In the genomic region with DNA sequence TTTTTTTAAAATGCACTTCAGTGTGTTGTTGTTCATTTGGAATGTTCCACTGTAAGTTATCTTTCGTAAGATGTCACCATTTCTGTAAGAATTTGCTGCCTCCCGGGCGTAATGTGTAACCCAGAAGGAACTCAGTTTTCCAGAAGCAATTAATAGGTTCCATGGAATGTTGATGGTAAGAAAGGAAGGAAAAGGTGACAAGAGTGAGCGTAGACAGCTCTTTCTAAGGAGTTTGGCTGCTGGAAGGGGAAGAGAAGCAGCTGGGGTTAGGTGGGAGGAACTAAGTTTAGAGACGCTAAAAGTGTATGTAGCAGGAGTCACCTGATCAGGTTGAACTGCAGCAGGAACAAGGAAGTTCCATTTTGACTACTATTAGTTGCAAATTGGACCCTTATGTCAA, we compare ENCODE assay signal across 8 cellular contexts. TPM values are rescaled to one million over a fixed set of nuclear protein-coding genes. Genes with fewer than 3 reads are reported as not detected.
DNase-seq lines count a peak whose midpoint lies in the region; ATAC-seq and TF ChIP-seq lines count a peak whose summit lies in the region.

No MANE protein-coding gene starts in this region.

- peak overlapping the region; percentile 89 for H3K27ac Mint-ChIP-seq in activated T-helper 1 cell treated with anti-CD3 and anti-CD28 coated beads, Interleukin-12 subunit alpha, Interleukin-12 subunit beta, Interleukin-2, Interleukin-4 antibody, amounts not matched to agents 30 ng/mL and 10 ng/mL and 1 ng/mL, durations not matched to agents 14 hours and 24 hours and 36 hours
- peak overlapping the region; percentile 89 for H3K27ac Mint-ChIP-seq in mesothelial cell of epicardium

- H3K36me3 Mint-ChIP-seq in activated T-helper 1 cell treated with anti-CD3 and anti-CD28 coated beads, Interleukin-12 subunit alpha, Interleukin-12 subunit beta, Interleukin-2, Interleukin-4 antibody, amounts not matched to agents 30 ng/mL and 10 ng/mL and 1 ng/mL, durations not matched to agents 14 hours and 24 hours and 36 hours (ENCODE audit: low read depth): no peaks in the 10 kb centered on the region
- peaks cover 2% of the 10 kb centered on the region for H3K36me3 Mint-ChIP-seq in mesothelial cell of epicardium

- no peaks in the 10 kb centered on the region for H3K36me3 ChIP-seq in BE2C

- no peaks in the 10 kb centered on the region for H3K9me3 Mint-ChIP-seq in activated T-helper 1 cell treated with anti-CD3 and anti-CD28 coated beads, Interleukin-12 subunit alpha, Interleukin-12 subunit beta, Interleukin-2, Interleukin-4 antibody, amounts not matched to agents 30 ng/mL and 10 ng/mL and 1 ng/mL, durations not matched to agents 14 hours and 24 hours and 36 hours
- peaks cover 8% of the 10 kb centered on the region for H3K9me3 Mint-ChIP-seq in mesothelial cell of epicardium

- H3K4me1 ChIP-seq in BE2C: no peaks in the 10 kb centered on the region

- TF ChIP-seq CTCF in BE2C (IDR thresholded peaks at IDR 0.05; ENCODE audit: low read depth, low read length) (no peak), mesothelial cell of epicardium (IDR thresholded peaks at IDR 0.05; ENCODE audit: unreplicated experiment) (no peak)

- DNase-seq in BE2C: no peak
- DNase-seq in activated T-helper 1 cell treated with anti-CD3 and anti-CD28 coated beads, Interleukin-12 subunit alpha, Interleukin-12 subunit beta, Interleukin-2, Interleukin-4 antibody, amounts not matched to agents 30 ng/mL and 10 ng/mL and 1 ng/mL, durations not matched to agents 14 hours and 24 hours and 36 hours (ENCODE audit: low spot score): no peak
- DNase-seq in mesothelial cell of epicardium (ENCODE audit: low spot score in 2 of 2, unreplicated experiment in 2 of 2): no peak
- no peak for DNase-seq in erythroblast (lab: John Stamatoyannopoulos, UW)
- no peak for DNase-seq in NCI-H526 (lab: John Stamatoyannopoulos, UW)

- peaks cover 7% of the 10 kb centered on the region for H3K4me1 Mint-ChIP-seq in activated T-helper 1 cell treated with anti-CD3 and anti-CD28 coated beads, Interleukin-12 subunit alpha, Interleukin-12 subunit beta, Interleukin-2, Interleukin-4 antibody, amounts not matched to agents 30 ng/mL and 10 ng/mL and 1 ng/mL, durations not matched to agents 14 hours and 24 hours and 36 hours (ENCODE audit: low read depth)
- peaks cover 8% of the 10 kb centered on the region for H3K4me1 Mint-ChIP-seq in mesothelial cell of epicardium

- ATAC-seq in HG02884 (IDR thresholded peaks at IDR 0.05; ENCODE audit: unreplicated experiment): peak; percentile 23
- no peak for ATAC-seq in GM19463 (IDR thresholded peaks at IDR 0.05; ENCODE audit: unreplicated experiment)
- ATAC-seq in GM18909 (IDR thresholded peaks at IDR 0.05; ENCODE audit: poor library complexity, unreplicated experiment): no peak

- no peaks in the 10 kb centered on the region for H3K9me3 ChIP-seq in BE2C

- H3K27me3 Mint-ChIP-seq in activated T-helper 1 cell treated with anti-CD3 and anti-CD28 coated beads, Interleukin-12 subunit alpha, Interleukin-12 subunit beta, Interleukin-2, Interleukin-4 antibody, amounts not matched to agents 30 ng/mL and 10 ng/mL and 1 ng/mL, durations not matched to agents 14 hours and 24 hours and 36 hours (ENCODE audit: insufficient read depth): no peaks in the 10 kb centered on the region
- no peaks in the 10 kb centered on the region for H3K27me3 Mint-ChIP-seq in mesothelial cell of epicardium (ENCODE audit: low read depth)

- peak overlapping the region; percentile 7 for H3K4me3 Mint-ChIP-seq in activated T-helper 1 cell treated with anti-CD3 and anti-CD28 coated beads, Interleukin-12 subunit alpha, Interleukin-12 subunit beta, Interleukin-2, Interleukin-4 antibody, amounts not matched to agents 30 ng/mL and 10 ng/mL and 1 ng/mL, durations not matched to agents 14 hours and 24 hours and 36 hours
- peak overlapping the region; percentile 64 for H3K4me3 Mint-ChIP-seq in mesothelial cell of epicardium

- intact Hi-C loops in activated T-helper 1 cell treated with anti-CD3 and anti-CD28 coated beads, Interleukin-12 subunit alpha, Interleukin-12 subunit beta, Interleukin-2, Interleukin-4 antibody, amounts not matched to agents 30 ng/mL and 10 ng/mL and 1 ng/mL, durations not matched to agents 14 hours and 24 hours and 36 hours (cut with micrococcal nuclease): loop anchor here (1.0 to 5.0 kb wide), 5 partner anchors 17 to 711 kb away; a partner anchor contains a TSS

- peak overlapping the region; percentile 45; the same call in 1 of the 2 replicates for H3K4me3 ChIP-seq in BE2C (ENCODE audit: low read depth, low read length)

- H3K27me3 ChIP-seq in BE2C: no peaks in the 10 kb centered on the region

- TF ChIP-seq POLR2A in erythroblast (IDR thresholded peaks at IDR 0.05; ENCODE audit: low read length): no peak

RNA-seq across cellular contexts. Expression of a gene that starts 35.9 kb away (rescaled TPM):
- not detected for polyA plus RNA-seq in BE2C (2012; ENCODE audit: insufficient read depth, insufficient read length, low read depth)
- total RNA-seq in activated T-helper 1 cell treated with anti-CD3 and anti-CD28 coated beads, Interleukin-12 subunit alpha, Interleukin-12 subunit beta, Interleukin-2, Interleukin-4 antibody, amounts not matched to agents 30 ng/mL and 10 ng/mL and 1 ng/mL, durations not matched to agents 14 hours and 24 hours and 36 hours: not detected in 2 replicates
- not detected in 3 replicates for total RNA-seq in mesothelial cell of epicardium
